ENCODE assay signal across 9 cellular contexts in the genomic region with DNA sequence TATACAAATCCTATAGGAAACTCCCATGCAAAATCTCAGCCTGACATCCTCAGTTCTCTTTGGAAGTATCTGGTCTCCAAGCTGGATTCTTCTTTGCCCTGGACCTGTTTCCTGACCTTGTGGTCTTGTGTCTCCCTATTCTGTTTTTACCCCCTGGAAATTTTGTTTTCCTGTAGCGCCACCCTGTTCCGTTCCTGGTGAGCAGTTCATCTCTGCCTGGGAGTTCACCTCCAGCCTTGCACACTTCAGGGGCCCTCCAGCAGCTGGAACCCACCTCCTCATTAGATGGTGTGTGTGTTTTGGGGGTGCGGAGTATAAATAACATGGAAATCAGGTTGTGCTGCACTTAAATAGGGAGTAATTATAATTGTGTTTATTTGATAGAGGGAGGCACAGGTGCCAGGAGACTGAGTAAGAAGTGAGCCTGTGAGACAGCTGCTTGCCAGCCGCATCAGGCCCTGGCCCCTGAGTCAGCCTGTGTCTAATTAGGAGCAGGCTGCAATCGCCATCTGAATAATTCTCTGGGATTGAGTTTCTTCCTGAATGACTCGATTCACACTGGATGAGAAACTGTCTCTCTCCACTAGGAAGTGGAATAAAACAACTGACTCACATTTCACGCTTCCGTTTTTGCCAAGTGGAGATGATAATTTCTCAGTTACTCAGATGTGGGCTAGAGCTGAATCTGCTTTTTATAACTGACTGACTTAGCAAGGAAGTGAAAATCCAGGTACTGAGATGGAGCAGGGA.
DNase-seq lines count a peak whose midpoint lies in the region; ATAC-seq and TF ChIP-seq lines count a peak whose summit lies in the region.
"Had no signal": no experiment of that assay in that cellular context is flagged by ENCODE, and none has a peak within 500 bp of the region (broad histone marks: within the 10 kb centered on the region; RNA-seq: fewer than 3 reads in every experiment).

No MANE protein-coding gene starts in this region.

- no peak overlapping the region for H3K4me3 ChIP-seq in osteoblast (ENCODE audit: insufficient read depth, low read length)
- H3K4me3 ChIP-seq: K562 had no signal

- H3K4me1 ChIP-seq in osteoblast (ENCODE audit: insufficient read depth, low read length), result peaks cover 24% of the 10 kb centered on the region

- H3K4me2 ChIP-seq in osteoblast (ENCODE audit: insufficient read depth, low read length), result peak overlapping the region; percentile 66

- no peaks in the 10 kb centered on the region for H3K9me3 ChIP-seq in osteoblast (ENCODE audit: low read depth, low read length)

- H3K27ac ChIP-seq in osteoblast (ENCODE audit: low read depth, low read length), result peak overlapping the region; percentile 68

- DNase-seq in Daoy (ENCODE audit: low read depth), result peak; percentile 88
- peak; percentile 60 for DNase-seq in NCI-H2171 treated with DMSO at 0.1 percent for 48 hours (lab: John Stamatoyannopoulos, UW)
- peak; percentile 30 to 95 for DNase-seq in dermis microvascular lymphatic vessel endothelial cell (ENCODE audit: low read depth in 2 of 2)
- peak; percentile 79 for DNase-seq in osteoblast (ENCODE audit: insufficient read length, low spot score, missing footprints)
- DNase-seq in T-helper 9 cell, result no peak
- no peak for DNase-seq in ecto neural progenitor cell (ENCODE audit: low spot score)

- H3K79me2 ChIP-seq in osteoblast (ENCODE audit: insufficient read depth, low read length), result no peaks in the 10 kb centered on the region

- ATAC-seq in GM18867 (IDR thresholded peaks at IDR 0.05; ENCODE audit: unreplicated experiment), result no peak
- ATAC-seq in HG02884 (IDR thresholded peaks at IDR 0.05; ENCODE audit: unreplicated experiment), result no peak
- ATAC-seq: K562 had no signal

- H3K27me3 ChIP-seq in osteoblast (ENCODE audit: insufficient read depth, low read length), result no peaks in the 10 kb centered on the region

- H2AFZ ChIP-seq in osteoblast (ENCODE audit: low read length), result peak overlapping the region; percentile 79

- H4K20me1 ChIP-seq in osteoblast (ENCODE audit: insufficient read depth, low read length), result no peaks in the 10 kb centered on the region

- no peak for TF ChIP-seq CTCF in osteoblast (IDR thresholded peaks at IDR 0.05; ENCODE audit: extremely low read depth, low read depth, low read length)

- no peaks in the 10 kb centered on the region for H3K36me3 ChIP-seq in osteoblast (ENCODE audit: insufficient read depth, low read length)

Comparison
In these comparisons a context has a peak if more than half of its experiments do, and no peak if none do; other contexts are left out.
1. DNase-seq: peak in Daoy (single experiment), NCI-H2171 treated with DMSO at 0.1 percent for 48 hours (single experiment), dermis microvascular lymphatic vessel endothelial cell (2 of 2) and osteoblast (single experiment); none in T-helper 9 cell (single experiment) and ecto neural progenitor cell (single experiment).